ENCODE assay signal across 9 cellular contexts in the genomic region with DNA sequence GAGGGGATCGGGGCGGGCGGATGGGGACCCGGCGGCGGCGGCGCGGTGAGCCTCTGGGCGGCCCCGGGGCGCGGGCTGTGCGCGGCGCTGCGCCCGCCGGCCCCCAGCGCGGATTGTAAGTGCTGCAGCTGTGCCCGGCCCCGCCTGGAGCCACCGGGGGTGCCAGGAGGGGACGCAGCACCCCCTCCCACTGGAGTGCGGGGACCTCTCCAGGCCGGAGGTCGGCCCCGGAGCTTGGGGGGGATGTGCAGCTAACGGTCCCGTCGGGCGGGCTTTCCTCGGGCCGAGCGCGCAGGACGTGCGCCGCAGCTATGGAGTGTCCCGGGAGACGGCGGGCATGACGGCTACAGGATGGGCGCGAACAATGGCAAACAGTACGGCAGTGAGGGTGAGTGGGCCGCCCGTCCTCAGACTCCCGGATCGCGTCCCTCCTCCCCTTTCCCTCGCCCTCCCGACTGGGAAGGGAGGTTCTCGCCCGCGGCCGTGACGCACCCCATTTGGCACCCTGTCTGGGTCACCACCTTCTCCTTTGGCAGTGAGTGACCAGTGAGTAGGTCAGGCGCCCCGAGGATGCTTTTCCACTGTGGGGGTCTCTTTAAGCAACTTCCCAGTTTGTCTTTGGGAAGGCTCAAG. TPM values are rescaled to one million over a fixed set of nuclear protein-coding genes. Genes with fewer than 3 reads are reported as not detected.
DNase-seq lines count a peak whose midpoint lies in the region; ATAC-seq and TF ChIP-seq lines count a peak whose summit lies in the region.
"Had no signal": no experiment of that assay in that cellular context is flagged by ENCODE, and none has a peak within 500 bp of the region (broad histone marks: within the 10 kb centered on the region; RNA-seq: fewer than 3 reads in every experiment).

No MANE protein-coding gene starts in this region.

- H3K36me3 ChIP-seq in testis (ENCODE audit: low read depth, missing control alignments): no peaks in the 10 kb centered on the region
- H3K36me3 ChIP-seq: BLaER1 treated with 17β-estradiol and CSF1 and Interleukin-3, amounts not matched to agents 10 nM and 100 nM had no signal

- no peaks in the 10 kb centered on the region for H3K9me3 ChIP-seq in testis

- peak; percentile 9 for DNase-seq in activated gamma-delta T cell (lab: John Stamatoyannopoulos, UW)
- DNase-seq in activated gamma-delta T cell treated with Interleukin-2 at 50 U/mL for 16 hours: no peak
- peak; percentile 73 for DNase-seq in left kidney (ENCODE audit: low read depth, low spot score)
- DNase-seq in testis: peak; percentile 46
- DNase-seq in NCI-H2029 treated with DMSO at 0.1 percent for 48 hours (lab: John Stamatoyannopoulos, UW): no peak

- TF ChIP-seq POLR2A in testis (IDR thresholded peaks at IDR 0.05): no peak

- ATAC-seq in GM21737 (IDR thresholded peaks at IDR 0.05; ENCODE audit: unreplicated experiment): no peak
- ATAC-seq in GM21529 (IDR thresholded peaks at IDR 0.05; ENCODE audit: unreplicated experiment): no peak

- intact Hi-C loops in testis (cut with DNase I; ENCODE audit: low total_unique reads): no loop called here

- H3K27me3 ChIP-seq in testis: no peaks in the 10 kb centered on the region
- H3K27me3 ChIP-seq: BLaER1 treated with 17β-estradiol and CSF1 and Interleukin-3, amounts not matched to agents 10 nM and 100 nM had no signal

- peaks cover 17% of the 10 kb centered on the region for H3K4me1 ChIP-seq in testis

- H3K4me3 ChIP-seq in testis: peak overlapping the region; percentile 76 to 82
- H3K4me3 ChIP-seq: BLaER1 treated with 17β-estradiol and CSF1 and Interleukin-3, amounts not matched to agents 10 nM and 100 nM had no signal

- peak overlapping the region; percentile 50 for H3K27ac ChIP-seq in cingulate gyrus (ENCODE audit: low read depth, low read length)
- peak overlapping the region; percentile 73 to 85 for H3K27ac ChIP-seq in testis
- H3K27ac ChIP-seq: BLaER1 treated with 17β-estradiol and CSF1 and Interleukin-3, amounts not matched to agents 10 nM and 100 nM had no signal

- WGBS in testis, 2 donors: 0% methylated on average over 2 to 10 of the region's 61 CpGs

- TF ChIP-seq CTCF in testis (IDR thresholded peaks at IDR 0.05): no peak

RNA-seq across cellular contexts. Expression of a gene that starts 0.5 kb away (rescaled TPM):
- total RNA-seq in testis: 10 to 100 TPM; 15.2 to 17.3 TPM
- polyA plus RNA-seq in testis (ENCODE audit: insufficient read depth, low read depth, low replicate concordance): 9.8 TPM

Comparison
In these comparisons a context has a peak if more than half of its experiments do, and no peak if none do; other contexts are left out.
1. DNase-seq: peak in activated gamma-delta T cell (single experiment), left kidney (single experiment) and testis (single experiment); none in activated gamma-delta T cell treated with Interleukin-2 at 50 U/mL for 16 hours (single experiment) and NCI-H2029 treated with DMSO at 0.1 percent for 48 hours (single experiment).